In genomic region chr2:212863185-212863588, GRCh38 we compare ENCODE assay signal across 8 cellular contexts.
A peak's percentile ranks its signal among the peaks of the same experiment; 100 is the strongest.
DNase-seq lines count a peak whose midpoint lies in the region; ATAC-seq and TF ChIP-seq lines count a peak whose summit lies in the region.

No MANE protein-coding gene starts in this region.

- in situ Hi-C loops in GM13976 (cut with MboI; ENCODE audit: low sequenced_read_pairs, unreplicated experiment), result no loop called here

- peaks cover 15% of the 10 kb centered on the region for H3K9me3 Mint-ChIP-seq in activated CD8-positive, alpha-beta memory T cell treated with anti-CD3 and anti-CD28 coated beads, Interleukin-2, amount 10 ng/mL, durations not matched to agents 7 days and 5 days (ENCODE audit: low read depth)

- H3K4me3 Mint-ChIP-seq in activated CD8-positive, alpha-beta memory T cell treated with anti-CD3 and anti-CD28 coated beads, Interleukin-2, amount 10 ng/mL, durations not matched to agents 7 days and 5 days, result no peak overlapping the region

- H3K4me1 ChIP-seq in left lung, result no peaks in the 10 kb centered on the region

- DNase-seq in GM13976 (ENCODE audit: low spot score) (peak; percentile 7), NAMALWA (ENCODE audit: low spot score) (peak; percentile 89), iris pigment epithelial cell (ENCODE audit: low read depth) (peak; percentile 23), left lung (no peak), middle frontal gyrus (ENCODE audit: extremely low spot score, low spot score) (no peak)
- peak; percentile 49 for DNase-seq in activated CD8-positive, alpha-beta memory T cell treated with anti-CD3 and anti-CD28 coated beads, Interleukin-2, amount 10 ng/mL, durations not matched to agents 7 days and 5 days

- CTCF ChIA-PET in activated CD8-positive, alpha-beta memory T cell treated with anti-CD3 and anti-CD28 coated beads, Interleukin-2, amount 10 ng/mL, durations not matched to agents 7 days and 5 days (lab: Charles Lee), result interaction anchor here (1.0 to 2.9 kb wide), 2 partner anchors 27 to 290 kb away, joined by 3 to 15 read pairs; no protein-coding TSS in a partner anchor

- no peak overlapping the region for H3K4me3 ChIP-seq in left lung

- H3K4me1 Mint-ChIP-seq in activated CD8-positive, alpha-beta memory T cell treated with anti-CD3 and anti-CD28 coated beads, Interleukin-2, amount 10 ng/mL, durations not matched to agents 7 days and 5 days, result no peaks in the 10 kb centered on the region

- H3K27me3 ChIP-seq in left lung, result no peaks in the 10 kb centered on the region

- intact Hi-C loops in left lung (cut with DNase I), result no loop called here

- no peak overlapping the region for H3K27ac Mint-ChIP-seq in activated CD8-positive, alpha-beta memory T cell treated with anti-CD3 and anti-CD28 coated beads, Interleukin-2, amount 10 ng/mL, durations not matched to agents 7 days and 5 days

- H3K36me3 ChIP-seq in left lung, result no peaks in the 10 kb centered on the region

- no peak for ATAC-seq in activated CD8-positive, alpha-beta memory T cell treated with anti-CD3 and anti-CD28 coated beads, Interleukin-2, amount 10 ng/mL, durations not matched to agents 7 days and 5 days
- ATAC-seq in left lung (no peak), GM21528 (IDR thresholded peaks at IDR 0.05; ENCODE audit: low FRiP score, unreplicated experiment) (no peak)

- no peaks in the 10 kb centered on the region for H3K27me3 Mint-ChIP-seq in activated CD8-positive, alpha-beta memory T cell treated with anti-CD3 and anti-CD28 coated beads, Interleukin-2, amount 10 ng/mL, durations not matched to agents 7 days and 5 days

- H3K36me3 Mint-ChIP-seq in activated CD8-positive, alpha-beta memory T cell treated with anti-CD3 and anti-CD28 coated beads, Interleukin-2, amount 10 ng/mL, durations not matched to agents 7 days and 5 days, result peaks cover 7% of the 10 kb centered on the region

- peaks cover 0 to 66% of the 10 kb centered on the region in 2 donors for H3K9me3 ChIP-seq in left lung

- no peak overlapping the region for H3K27ac ChIP-seq in C4-2B
- H3K27ac ChIP-seq in left lung, result no peak overlapping the region

- peak; percentile 82 for TF ChIP-seq CTCF in C4-2B (conservative IDR thresholded peaks at IDR 0.05)
- peak; percentile 20 for TF ChIP-seq CTCF in GM13976 (IDR thresholded peaks at IDR 0.05; ENCODE audit: borderline replicate concordance, control extremely low read depth, extremely low read depth, insufficient read depth, missing control alignments)
- no peak for TF ChIP-seq CTCF in left lung (IDR thresholded peaks at IDR 0.05)

Comparison
In these comparisons a context has a peak if more than half of its experiments do, and no peak if none do; other contexts are left out.
1. CTCF ChIP-seq: peak in C4-2B (single experiment) and GM13976 (single experiment); none in left lung (0 of 2).
2. DNase-seq: peak in GM13976 (single experiment), NAMALWA (single experiment), activated CD8-positive, alpha-beta memory T cell treated with anti-CD3 and anti-CD28 coated beads, Interleukin-2, amount 10 ng/mL, durations not matched to agents 7 days and 5 days (single experiment) and iris pigment epithelial cell (single experiment); none in left lung (0 of 2) and middle frontal gyrus (single experiment).